Comparison of ENCODE assay signal across 14 cellular contexts in the genomic region with DNA sequence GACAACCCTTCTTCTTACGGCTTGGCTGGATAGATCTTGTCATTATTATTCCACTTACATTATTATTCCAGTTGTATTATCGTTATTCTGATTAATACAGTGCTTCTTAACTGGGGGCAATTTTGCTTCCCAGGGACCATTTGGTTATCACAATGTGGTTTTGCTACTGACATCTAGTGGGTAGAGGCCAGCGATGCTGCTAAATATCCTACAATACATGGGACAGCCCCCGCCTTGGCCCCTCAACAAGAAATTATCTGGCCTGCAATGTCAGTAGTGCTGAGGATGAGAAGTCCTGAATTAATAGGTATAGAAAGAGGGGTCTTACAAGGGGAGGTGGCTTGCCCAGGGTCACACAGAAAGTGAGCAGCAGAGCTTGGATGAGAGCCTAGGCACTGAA.
A peak's percentile ranks its signal among the peaks of the same experiment; 100 is the strongest.
DNase-seq lines count a peak whose midpoint lies in the region; ATAC-seq and TF ChIP-seq lines count a peak whose summit lies in the region.
"Had no signal": no experiment of that assay in that cellular context is flagged by ENCODE, and none has a peak within 500 bp of the region (broad histone marks: within the 10 kb centered on the region; RNA-seq: fewer than 3 reads in every experiment).

No MANE protein-coding gene starts in this region.

- no peaks in the 10 kb centered on the region for H3K4me1 Mint-ChIP-seq in osteocyte (ENCODE audit: unreplicated experiment)

- no peaks in the 10 kb centered on the region for H3K36me3 Mint-ChIP-seq in osteocyte (ENCODE audit: unreplicated experiment)
- H3K36me3 Mint-ChIP-seq: activated naive CD8-positive, alpha-beta T cell had no signal

- H3K27ac ChIP-seq in PC-3 (ENCODE audit: low read length): no peak overlapping the region
- H3K27ac ChIP-seq: esophagus squamous epithelium, SK-N-MC, stomach had no signal

- intact Hi-C loops in PC-3 (cut with micrococcal nuclease): loop anchor here (1.0 to 5.0 kb wide), 4 partner anchors 96 to 1366 kb away; no protein-coding TSS in a partner anchor

- H3K4me1 ChIP-seq in PC-3 (ENCODE audit: insufficient read depth, low read length): no peaks in the 10 kb centered on the region
- H3K4me1 ChIP-seq: esophagus squamous epithelium, stomach had no signal

- DNase-seq in G401 (ENCODE audit: low spot score) (peak; percentile 7), PC-3 (peak; percentile 17), epithelial cell of proximal tubule (ENCODE audit: low read depth) (no peak), osteocyte (ENCODE audit: extremely low spot score, unreplicated experiment) (no peak), inferior parietal cortex (ENCODE audit: extremely low spot score) (no peak), cerebellar nuclear complex (lab: John Stamatoyannopoulos, UW) (no peak)
- DNase-seq: activated CD8-positive, alpha-beta memory T cell treated with anti-CD3 and anti-CD28 coated beads, Interleukin-2, amount 50 U/mL, for 48 hours; esophagus squamous epithelium; MM.1S; NK-92 treated with Interleukin-12 subunit alpha and Interleukin-12 subunit beta, amount 100 ng/mL, for 24 hours; stomach had no signal

- 0 out of 2 replicates have a peak, but pooled peaks have one; percentile 29 for ATAC-seq in PC-3
- ATAC-seq in HG03439 (IDR thresholded peaks at IDR 0.05; ENCODE audit: unreplicated experiment): no peak

- in situ Hi-C loops in G401 (cut with HindIII; ENCODE audit: low sequenced_read_pairs): no loop called here

- H3K9me3 Mint-ChIP-seq in osteocyte (ENCODE audit: unreplicated experiment): no peaks in the 10 kb centered on the region

- BruUV-seq in PC-3 (replicated peaks; lab: Mats Ljungman, UMichigan): no TSS peak

- CTCF ChIA-PET in PC-3 (lab: Charles Lee): no interaction called here

- POLR2A ChIA-PET in PC-3 (lab: Charles Lee; ENCODE audit: unreplicated experiment): no interaction called here

- H3K9me3 ChIP-seq in PC-3 (ENCODE audit: low read length): no peaks in the 10 kb centered on the region
- H3K9me3 ChIP-seq: esophagus squamous epithelium, stomach had no signal

- TF ChIP-seq CTCF in PC-3 (conservative IDR thresholded peaks at IDR 0.05; ENCODE audit: low read depth, low read length): peak; percentile 51
- peak; percentile 28 for TF ChIP-seq CTCF in epithelial cell of proximal tubule (conservative IDR thresholded peaks at IDR 0.05; ENCODE audit: low read depth, low read length)
- TF ChIP-seq CTCF in osteocyte (IDR thresholded peaks at IDR 0.05): peak; percentile 41

- no peak overlapping the region for H3K4me3 Mint-ChIP-seq in osteocyte (ENCODE audit: unreplicated experiment)
- H3K4me3 Mint-ChIP-seq: activated naive CD8-positive, alpha-beta T cell had no signal

- H2AFZ ChIP-seq in PC-3 (ENCODE audit: low read length): no peak overlapping the region

- H3K9me2 ChIP-seq in PC-3 (replicated peaks; ENCODE audit: low read length): no peaks in the 10 kb centered on the region

- H3K79me2 ChIP-seq in PC-3 (ENCODE audit: low read length): no peaks in the 10 kb centered on the region

- no peak overlapping the region for H3K9ac ChIP-seq in PC-3 (ENCODE audit: low read length)

- H3K27me3 ChIP-seq in PC-3 (ENCODE audit: low read length): peaks cover 30% of the 10 kb centered on the region; the same call in 1 of the 2 replicates

- no peaks in the 10 kb centered on the region for H4K20me1 ChIP-seq in PC-3 (ENCODE audit: low read length)

- no peaks in the 10 kb centered on the region for H3K36me3 ChIP-seq in PC-3 (ENCODE audit: low read depth, low read length)
- H3K36me3 ChIP-seq: esophagus squamous epithelium, stomach had no signal

- H3K4me3 ChIP-seq in PC-3 (ENCODE audit: low read length): no peak overlapping the region
- no peak overlapping the region for H3K4me3 ChIP-seq in epithelial cell of proximal tubule (ENCODE audit: low read depth, low read length)
- H3K4me3 ChIP-seq: esophagus squamous epithelium, SK-N-MC, stomach had no signal

- no peaks in the 10 kb centered on the region for H3F3A ChIP-seq in PC-3 (ENCODE audit: low read length, unreplicated experiment)

- H3K4me2 ChIP-seq in PC-3 (ENCODE audit: low read length): no peak overlapping the region

- peaks cover 45% of the 10 kb centered on the region for H3K27me3 Mint-ChIP-seq in osteocyte (ENCODE audit: unreplicated experiment)

- no peak overlapping the region for H3K27ac Mint-ChIP-seq in osteocyte (ENCODE audit: unreplicated experiment)
- H3K27ac Mint-ChIP-seq: activated naive CD8-positive, alpha-beta T cell had no signal

Comparison
In these comparisons a context has a peak if more than half of its experiments do, and no peak if none do; other contexts are left out.
1. DNase-seq: peak in G401 (single experiment) and PC-3 (single experiment); none in epithelial cell of proximal tubule (single experiment), osteocyte (single experiment), inferior parietal cortex (single experiment) and cerebellar nuclear complex (0 of 2).
2. Peak in every context shown above with its lines, with median percentiles within 50 percentile points of each other: CTCF ChIP-seq.